Comparison of ENCODE assay signal across 1 cellular context in the genomic region with DNA sequence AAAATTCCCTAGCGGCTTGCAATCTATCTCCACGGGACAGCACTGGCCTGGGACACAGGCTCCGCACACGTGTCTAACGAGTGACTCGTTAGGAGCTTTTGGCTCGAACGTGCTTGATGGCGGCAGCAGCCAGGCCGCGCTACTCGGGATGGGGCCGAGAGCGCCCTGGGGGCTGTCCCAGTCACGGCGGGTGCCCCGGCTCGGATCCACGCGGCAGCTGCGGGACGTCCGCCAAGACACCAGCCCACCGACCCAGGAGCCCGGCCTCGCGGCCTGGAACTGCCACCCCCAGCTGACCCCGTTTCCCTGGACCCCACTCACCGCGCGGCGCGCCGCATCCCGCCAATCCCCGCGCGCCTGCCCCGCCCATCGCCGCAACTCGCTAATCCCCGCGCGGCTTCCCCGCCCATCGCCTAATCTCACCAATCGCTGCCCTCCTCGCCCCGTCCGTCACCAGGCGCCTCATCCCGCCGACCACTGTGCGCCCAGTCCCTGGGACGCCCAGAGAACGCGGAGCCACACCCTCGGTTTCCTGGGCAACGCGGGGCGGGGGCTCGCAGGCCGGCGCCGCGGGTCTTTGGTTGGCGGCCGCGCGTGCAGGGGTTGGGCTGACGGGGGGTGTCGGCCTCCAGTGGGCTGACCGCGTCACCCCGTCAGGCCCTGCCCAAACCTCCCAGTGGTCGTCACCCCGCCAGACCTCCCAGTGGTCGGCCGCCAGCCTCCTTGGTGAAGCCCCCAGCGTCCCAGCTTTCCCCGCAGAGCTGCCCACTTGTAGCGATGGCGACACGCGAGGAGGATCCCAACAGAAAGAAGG.
TF ChIP-seq lines count a peak whose summit lies in the region.

A gene (minus strand): TSS at position 359 of the 814 bp plus-strand sequence. CDS start 1,495 bp downstream, outside the sequence.

TF ChIP-seq in HepG2, 621 proteins besides CTCF, POLR2A, EP300 and RAD21 (continued from another document and continues in another):
- TF ChIP-seq ZNF33B (CRISPR knock-in tag; IDR thresholded peaks at IDR 0.05) (no peak), FOXA1 (IDR thresholded peaks at IDR 0.05) (no peak), FOXA1 (CRISPR knock-in tag; IDR thresholded peaks at IDR 0.05) (no peak), SCMH1 (CRISPR knock-in tag; IDR thresholded peaks at IDR 0.05; ENCODE audit: borderline replicate concordance) (no peak), ZNF20 (CRISPR knock-in tag; IDR thresholded peaks at IDR 0.05) (no peak), DMAP1 (CRISPR knock-in tag; IDR thresholded peaks at IDR 0.05) (peak; percentile 95), MEIS1 (CRISPR knock-in tag; IDR thresholded peaks at IDR 0.05; ENCODE audit: borderline replicate concordance) (peak; percentile 76), DNMT1 (CRISPR knock-in tag; IDR thresholded peaks at IDR 0.05) (peak; percentile 18; the same call in 1 of the 2 replicates), ZIK1 (CRISPR knock-in tag; IDR thresholded peaks at IDR 0.05; ENCODE audit: borderline replicate concordance, low read depth) (peak; percentile 84), ATF1 (CRISPR knock-in tag; IDR thresholded peaks at IDR 0.05) (0 out of 2 replicates have a peak, but pooled peaks have one; percentile 50), ZNF790 (CRISPR knock-in tag; IDR thresholded peaks at IDR 0.05; ENCODE audit: borderline replicate concordance) (peak; percentile 80; the same call in 1 of the 2 replicates), ZMAT3 (CRISPR knock-in tag; conservative IDR thresholded peaks at IDR 0.05) (peak; percentile 85), CENPT (CRISPR knock-in tag; IDR thresholded peaks at IDR 0.05; ENCODE audit: low read depth) (peak; percentile 86; the same call in 1 of the 2 replicates), KLF9 (CRISPR knock-in tag; IDR thresholded peaks at IDR 0.05; ENCODE audit: low read depth) (no peak), SALL2 (CRISPR knock-in tag; IDR thresholded peaks at IDR 0.05) (peak; percentile 21; the same call in 1 of the 2 replicates), DR1 (CRISPR knock-in tag; IDR thresholded peaks at IDR 0.05) (peak; percentile 73), REXO4 (CRISPR knock-in tag; IDR thresholded peaks at IDR 0.05; ENCODE audit: borderline replicate concordance) (0 out of 2 replicates have a peak, but pooled peaks have one; percentile 70), SMC3 (IDR thresholded peaks at IDR 0.05; ENCODE audit: low read length) (no peak), ZKSCAN1 (IDR thresholded peaks at IDR 0.05; ENCODE audit: low read length) (no peak), PHF21A (CRISPR knock-in tag; IDR thresholded peaks at IDR 0.05) (peak; percentile 5; the same call in 1 of the 2 replicates), ZNF333 (CRISPR knock-in tag; IDR thresholded peaks at IDR 0.05; ENCODE audit: borderline replicate concordance) (peak; percentile 70; the same call in 1 of the 2 replicates), CAMTA2 (CRISPR knock-in tag; IDR thresholded peaks at IDR 0.05; ENCODE audit: borderline replicate concordance) (0 out of 2 replicates have a peak, but pooled peaks have one; percentile 74), TEAD3 (CRISPR knock-in tag; optimal IDR thresholded peaks at IDR 0.05; ENCODE audit: borderline replicate concordance) (no peak), KDM2A (CRISPR knock-in tag; IDR thresholded peaks at IDR 0.05; ENCODE audit: borderline replicate concordance, low read depth) (peak; percentile 64), FOSL2 (CRISPR knock-in tag; IDR thresholded peaks at IDR 0.05) (no peak), SAFB2 (CRISPR knock-in tag; IDR thresholded peaks at IDR 0.05; ENCODE audit: borderline replicate concordance, low read depth) (peak; percentile 49; the same call in 1 of the 2 replicates), ZNF331 (CRISPR knock-in tag; IDR thresholded peaks at IDR 0.05) (0 out of 2 replicates have a peak, but pooled peaks have one; percentile 27), HDAC2 (CRISPR knock-in tag; IDR thresholded peaks at IDR 0.05) (peak; percentile 25; the same call in 1 of the 2 replicates), NFRKB (IDR thresholded peaks at IDR 0.05) (no peak), ZNF563 (CRISPR knock-in tag; IDR thresholded peaks at IDR 0.05) (peak; percentile 90), SOX13 (IDR thresholded peaks at IDR 0.05) (no peak), SOX13 (CRISPR knock-in tag; conservative IDR thresholded peaks at IDR 0.05 in 1 of 2, IDR thresholded peaks at IDR 0.05 in 1 of 2) (0 out of 4 replicates have a peak, but pooled peaks of 1 of the 2 experiments have one; percentile 10)
- TF ChIP-seq, protein P1, sequence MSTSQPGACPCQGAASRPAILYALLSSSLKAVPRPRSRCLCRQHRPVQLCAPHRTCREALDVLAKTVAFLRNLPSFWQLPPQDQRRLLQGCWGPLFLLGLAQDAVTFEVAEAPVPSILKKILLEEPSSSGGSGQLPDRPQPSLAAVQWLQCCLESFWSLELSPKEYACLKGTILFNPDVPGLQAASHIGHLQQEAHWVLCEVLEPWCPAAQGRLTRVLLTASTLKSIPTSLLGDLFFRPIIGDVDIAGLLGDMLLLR (CRISPR knock-in tag; IDR thresholded peaks at IDR 0.05): peak; percentile 88
- TF ChIP-seq, protein P2, sequence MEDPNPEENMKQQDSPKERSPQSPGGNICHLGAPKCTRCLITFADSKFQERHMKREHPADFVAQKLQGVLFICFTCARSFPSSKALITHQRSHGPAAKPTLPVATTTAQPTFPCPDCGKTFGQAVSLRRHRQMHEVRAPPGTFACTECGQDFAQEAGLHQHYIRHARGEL (CRISPR knock-in tag; IDR thresholded peaks at IDR 0.05): no peak
- TF ChIP-seq, protein P3, sequence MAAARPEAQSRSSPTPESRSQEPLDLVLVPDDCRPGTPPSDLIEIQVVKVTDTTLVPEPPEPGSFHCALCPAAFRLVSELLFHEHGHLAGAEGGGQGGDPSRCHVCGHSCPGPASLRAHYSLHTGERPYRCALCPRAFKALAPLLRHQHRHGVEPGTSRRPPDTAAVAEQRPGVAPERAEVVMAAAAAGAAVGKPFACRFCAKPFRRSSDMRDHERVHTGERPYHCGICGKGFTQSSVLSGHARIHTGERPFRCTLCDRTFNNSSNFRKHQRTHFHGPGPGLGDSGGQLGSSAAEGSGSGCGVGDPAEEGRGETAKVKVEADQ (CRISPR knock-in tag; IDR thresholded peaks at IDR 0.05; ENCODE audit: borderline replicate concordance): 0 out of 2 replicates have a peak, but pooled peaks have one; percentile 80
- TF ChIP-seq, protein P4, sequence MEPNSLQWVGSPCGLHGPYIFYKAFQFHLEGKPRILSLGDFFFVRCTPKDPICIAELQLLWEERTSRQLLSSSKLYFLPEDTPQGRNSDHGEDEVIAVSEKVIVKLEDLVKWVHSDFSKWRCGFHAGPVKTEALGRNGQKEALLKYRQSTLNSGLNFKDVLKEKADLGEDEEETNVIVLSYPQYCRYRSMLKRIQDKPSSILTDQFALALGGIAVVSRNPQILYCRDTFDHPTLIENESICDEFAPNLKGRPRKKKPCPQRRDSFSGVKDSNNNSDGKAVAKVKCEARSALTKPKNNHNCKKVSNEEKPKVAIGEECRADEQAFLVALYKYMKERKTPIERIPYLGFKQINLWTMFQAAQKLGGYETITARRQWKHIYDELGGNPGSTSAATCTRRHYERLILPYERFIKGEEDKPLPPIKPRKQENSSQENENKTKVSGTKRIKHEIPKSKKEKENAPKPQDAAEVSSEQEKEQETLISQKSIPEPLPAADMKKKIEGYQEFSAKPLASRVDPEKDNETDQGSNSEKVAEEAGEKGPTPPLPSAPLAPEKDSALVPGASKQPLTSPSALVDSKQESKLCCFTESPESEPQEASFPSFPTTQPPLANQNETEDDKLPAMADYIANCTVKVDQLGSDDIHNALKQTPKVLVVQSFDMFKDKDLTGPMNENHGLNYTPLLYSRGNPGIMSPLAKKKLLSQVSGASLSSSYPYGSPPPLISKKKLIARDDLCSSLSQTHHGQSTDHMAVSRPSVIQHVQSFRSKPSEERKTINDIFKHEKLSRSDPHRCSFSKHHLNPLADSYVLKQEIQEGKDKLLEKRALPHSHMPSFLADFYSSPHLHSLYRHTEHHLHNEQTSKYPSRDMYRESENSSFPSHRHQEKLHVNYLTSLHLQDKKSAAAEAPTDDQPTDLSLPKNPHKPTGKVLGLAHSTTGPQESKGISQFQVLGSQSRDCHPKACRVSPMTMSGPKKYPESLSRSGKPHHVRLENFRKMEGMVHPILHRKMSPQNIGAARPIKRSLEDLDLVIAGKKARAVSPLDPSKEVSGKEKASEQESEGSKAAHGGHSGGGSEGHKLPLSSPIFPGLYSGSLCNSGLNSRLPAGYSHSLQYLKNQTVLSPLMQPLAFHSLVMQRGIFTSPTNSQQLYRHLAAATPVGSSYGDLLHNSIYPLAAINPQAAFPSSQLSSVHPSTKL (CRISPR knock-in tag; IDR thresholded peaks at IDR 0.05): peak; percentile 55; the same call in 1 of the 2 replicates
- TF ChIP-seq, protein P5, sequence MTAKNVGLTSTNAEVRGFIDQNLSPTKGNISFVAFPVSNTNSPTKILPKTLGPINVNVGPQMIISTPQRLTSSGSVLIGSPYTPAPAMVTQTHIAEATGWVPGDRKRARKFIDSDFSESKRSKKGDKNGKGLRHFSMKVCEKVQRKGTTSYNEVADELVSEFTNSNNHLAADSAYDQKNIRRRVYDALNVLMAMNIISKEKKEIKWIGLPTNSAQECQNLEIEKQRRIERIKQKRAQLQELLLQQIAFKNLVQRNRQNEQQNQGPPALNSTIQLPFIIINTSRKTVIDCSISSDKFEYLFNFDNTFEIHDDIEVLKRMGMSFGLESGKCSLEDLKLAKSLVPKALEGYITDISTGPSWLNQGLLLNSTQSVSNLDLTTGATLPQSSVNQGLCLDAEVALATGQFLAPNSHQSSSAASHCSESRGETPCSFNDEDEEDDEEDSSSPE (CRISPR knock-in tag; IDR thresholded peaks at IDR 0.05): peak; percentile 85
- TF ChIP-seq, protein P6, sequence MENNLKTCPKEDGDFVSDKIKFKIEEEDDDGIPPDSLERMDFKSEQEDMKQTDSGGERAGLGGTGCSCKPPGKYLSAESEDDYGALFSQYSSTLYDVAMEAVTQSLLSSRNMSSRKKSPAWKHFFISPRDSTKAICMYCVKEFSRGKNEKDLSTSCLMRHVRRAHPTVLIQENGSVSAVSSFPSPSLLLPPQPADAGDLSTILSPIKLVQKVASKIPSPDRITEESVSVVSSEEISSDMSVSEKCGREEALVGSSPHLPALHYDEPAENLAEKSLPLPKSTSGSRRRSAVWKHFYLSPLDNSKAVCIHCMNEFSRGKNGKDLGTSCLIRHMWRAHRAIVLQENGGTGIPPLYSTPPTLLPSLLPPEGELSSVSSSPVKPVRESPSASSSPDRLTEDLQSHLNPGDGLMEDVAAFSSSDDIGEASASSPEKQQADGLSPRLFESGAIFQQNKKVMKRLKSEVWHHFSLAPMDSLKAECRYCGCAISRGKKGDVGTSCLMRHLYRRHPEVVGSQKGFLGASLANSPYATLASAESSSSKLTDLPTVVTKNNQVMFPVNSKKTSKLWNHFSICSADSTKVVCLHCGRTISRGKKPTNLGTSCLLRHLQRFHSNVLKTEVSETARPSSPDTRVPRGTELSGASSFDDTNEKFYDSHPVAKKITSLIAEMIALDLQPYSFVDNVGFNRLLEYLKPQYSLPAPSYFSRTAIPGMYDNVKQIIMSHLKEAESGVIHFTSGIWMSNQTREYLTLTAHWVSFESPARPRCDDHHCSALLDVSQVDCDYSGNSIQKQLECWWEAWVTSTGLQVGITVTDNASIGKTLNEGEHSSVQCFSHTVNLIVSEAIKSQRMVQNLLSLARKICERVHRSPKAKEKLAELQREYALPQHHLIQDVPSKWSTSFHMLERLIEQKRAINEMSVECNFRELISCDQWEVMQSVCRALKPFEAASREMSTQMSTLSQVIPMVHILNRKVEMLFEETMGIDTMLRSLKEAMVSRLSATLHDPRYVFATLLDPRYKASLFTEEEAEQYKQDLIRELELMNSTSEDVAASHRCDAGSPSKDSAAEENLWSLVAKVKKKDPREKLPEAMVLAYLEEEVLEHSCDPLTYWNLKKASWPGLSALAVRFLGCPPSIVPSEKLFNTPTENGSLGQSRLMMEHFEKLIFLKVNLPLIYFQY (CRISPR knock-in tag; IDR thresholded peaks at IDR 0.05; ENCODE audit: borderline replicate concordance): no peak
- TF ChIP-seq, protein P7, sequence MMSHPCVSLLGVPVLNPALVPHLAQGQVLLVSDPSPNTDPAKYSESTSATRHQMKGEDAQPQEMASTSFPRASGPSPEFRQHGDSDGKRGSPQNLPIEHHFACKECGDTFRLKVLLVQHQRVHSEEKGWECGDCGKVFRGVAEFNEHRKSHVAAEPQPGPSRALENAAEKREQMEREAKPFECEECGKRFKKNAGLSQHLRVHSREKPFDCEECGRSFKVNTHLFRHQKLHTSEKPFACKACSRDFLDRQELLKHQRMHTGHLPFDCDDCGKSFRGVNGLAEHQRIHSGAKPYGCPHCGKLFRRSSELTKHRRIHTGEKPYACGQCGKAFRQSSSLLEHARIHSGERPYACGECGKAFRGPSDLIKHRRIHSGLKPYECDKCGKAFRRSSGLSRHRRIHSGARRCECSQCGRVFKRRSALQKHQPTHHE (CRISPR knock-in tag; IDR thresholded peaks at IDR 0.05; ENCODE audit: borderline replicate concordance): 0 out of 2 replicates have a peak, but pooled peaks have one; percentile 52
- TF ChIP-seq, protein P8, sequence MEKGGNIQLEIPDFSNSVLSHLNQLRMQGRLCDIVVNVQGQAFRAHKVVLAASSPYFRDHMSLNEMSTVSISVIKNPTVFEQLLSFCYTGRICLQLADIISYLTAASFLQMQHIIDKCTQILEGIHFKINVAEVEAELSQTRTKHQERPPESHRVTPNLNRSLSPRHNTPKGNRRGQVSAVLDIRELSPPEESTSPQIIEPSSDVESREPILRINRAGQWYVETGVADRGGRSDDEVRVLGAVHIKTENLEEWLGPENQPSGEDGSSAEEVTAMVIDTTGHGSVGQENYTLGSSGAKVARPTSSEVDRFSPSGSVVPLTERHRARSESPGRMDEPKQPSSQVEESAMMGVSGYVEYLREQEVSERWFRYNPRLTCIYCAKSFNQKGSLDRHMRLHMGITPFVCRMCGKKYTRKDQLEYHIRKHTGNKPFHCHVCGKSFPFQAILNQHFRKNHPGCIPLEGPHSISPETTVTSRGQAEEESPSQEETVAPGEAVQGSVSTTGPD (CRISPR knock-in tag; IDR thresholded peaks at IDR 0.05): no peak
- TF ChIP-seq, protein P9, sequence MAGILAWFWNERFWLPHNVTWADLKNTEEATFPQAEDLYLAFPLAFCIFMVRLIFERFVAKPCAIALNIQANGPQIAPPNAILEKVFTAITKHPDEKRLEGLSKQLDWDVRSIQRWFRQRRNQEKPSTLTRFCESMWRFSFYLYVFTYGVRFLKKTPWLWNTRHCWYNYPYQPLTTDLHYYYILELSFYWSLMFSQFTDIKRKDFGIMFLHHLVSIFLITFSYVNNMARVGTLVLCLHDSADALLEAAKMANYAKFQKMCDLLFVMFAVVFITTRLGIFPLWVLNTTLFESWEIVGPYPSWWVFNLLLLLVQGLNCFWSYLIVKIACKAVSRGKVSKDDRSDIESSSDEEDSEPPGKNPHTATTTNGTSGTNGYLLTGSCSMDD (CRISPR knock-in tag; IDR thresholded peaks at IDR 0.05): no peak
